Comparison of ENCODE assay signal across 20 cellular contexts in the genomic region with DNA sequence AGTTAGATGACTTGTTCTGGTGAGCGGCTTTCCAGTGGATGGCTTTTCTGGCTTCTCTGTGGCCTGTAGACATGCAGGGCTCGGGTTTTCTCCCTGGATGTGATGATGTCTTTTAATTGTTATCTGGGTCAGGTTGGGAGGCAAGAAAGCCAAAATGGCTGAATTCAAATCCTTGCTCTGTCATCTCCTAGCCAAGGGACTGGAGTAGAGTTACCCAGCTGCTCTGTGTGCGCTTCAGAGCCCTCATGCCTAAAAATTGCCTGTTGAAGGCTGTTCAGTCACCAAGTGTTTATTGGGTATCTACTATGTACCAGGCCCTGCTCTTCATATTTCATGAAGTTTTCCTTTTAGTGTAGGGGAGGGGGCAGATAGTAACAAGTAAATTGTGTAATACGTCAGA. TPM values are rescaled to one million over a fixed set of nuclear protein-coding genes. Genes with fewer than 3 reads are reported as not detected.
DNase-seq lines count a peak whose midpoint lies in the region; ATAC-seq, FAIRE-seq and TF ChIP-seq lines count a peak whose summit lies in the region.
"Had no signal": no experiment of that assay in that cellular context is flagged by ENCODE, and none has a peak within 500 bp of the region (broad histone marks: within the 10 kb centered on the region; RNA-seq: fewer than 3 reads in every experiment).

No MANE protein-coding gene starts in this region.

- POLR2A ChIA-PET in CD8-positive, alpha-beta T cell (lab: Charles Lee) = no interaction called here

- peaks cover 4% of the 10 kb centered on the region for H3K4me1 ChIP-seq in CD8-positive, alpha-beta T cell (ENCODE audit: insufficient read depth, low read length)
- peaks cover 64% of the 10 kb centered on the region for H3K4me1 ChIP-seq in HUES64 (ENCODE audit: insufficient read depth, low read length)
- peaks cover 34% of the 10 kb centered on the region for H3K4me1 ChIP-seq in parathyroid adenoma

- peaks cover 52% of the 10 kb centered on the region for H3K4me1 Mint-ChIP-seq in CD8-positive, alpha-beta T cell (ENCODE audit: low read depth)
- H3K4me1 Mint-ChIP-seq in glutamatergic neuron (ENCODE audit: low read depth, unreplicated experiment) = peaks cover 53% of the 10 kb centered on the region
- H3K4me1 Mint-ChIP-seq in mesothelial cell of epicardium = peaks cover 27% of the 10 kb centered on the region

- peaks cover 2% of the 10 kb centered on the region for H3K36me3 Mint-ChIP-seq in CD8-positive, alpha-beta T cell
- no peaks in the 10 kb centered on the region for H3K36me3 Mint-ChIP-seq in glutamatergic neuron (ENCODE audit: unreplicated experiment)
- no peaks in the 10 kb centered on the region for H3K36me3 Mint-ChIP-seq in mesothelial cell of epicardium

- intact Hi-C loops in CD8-positive, alpha-beta T cell (cut with DNase I, micrococcal nuclease) = loop anchor here in 1 of 2 experiments (5.0 kb wide), 1 partner anchor 37 kb away; no protein-coding TSS in a partner anchor

- H3K27ac Mint-ChIP-seq in CD8-positive, alpha-beta T cell = peak overlapping the region; percentile 38
- H3K27ac Mint-ChIP-seq in glutamatergic neuron (ENCODE audit: unreplicated experiment) (peak overlapping the region; percentile 67), mesothelial cell of epicardium (no peak overlapping the region)

- CTCF ChIA-PET in CD8-positive, alpha-beta T cell (lab: Charles Lee) = interaction anchor here (1.5 kb wide), 1 partner anchor 19 kb away, joined by 3 read pairs; no protein-coding TSS in a partner anchor

- peaks cover 20% of the 10 kb centered on the region for H3K79me2 ChIP-seq in parathyroid adenoma

- no peaks in the 10 kb centered on the region for H3K9me3 ChIP-seq in CD8-positive, alpha-beta T cell (ENCODE audit: low read length)
- H3K9me3 ChIP-seq in HUES64 (ENCODE audit: insufficient read depth, low read depth, low read length) = no peaks in the 10 kb centered on the region
- no peaks in the 10 kb centered on the region for H3K9me3 ChIP-seq in parathyroid adenoma (ENCODE audit: control insufficient read depth, low read length)

- TF ChIP-seq CTCF in CD8-positive, alpha-beta T cell (IDR thresholded peaks at IDR 0.05) = no peak
- TF ChIP-seq CTCF in glutamatergic neuron (IDR thresholded peaks at IDR 0.05; ENCODE audit: partially characterized antibody, unreplicated experiment) (no peak), parathyroid adenoma (IDR thresholded peaks at IDR 0.05) (no peak), mesothelial cell of epicardium (IDR thresholded peaks at IDR 0.05; ENCODE audit: unreplicated experiment) (no peak)

- peak overlapping the region; percentile 4; the same call in 1 of the 2 replicates for H3K9ac ChIP-seq in HUES64 (ENCODE audit: low read depth, low read length)
- no peak overlapping the region for H3K9ac ChIP-seq in parathyroid adenoma

- no peak for FAIRE-seq in RCC 7860 (lab: Jason Lieb, UNC)
- FAIRE-seq: A204.1 had no signal

- H3K27me3 ChIP-seq in CD8-positive, alpha-beta T cell (ENCODE audit: insufficient read depth, low read length) = no peaks in the 10 kb centered on the region
- H3K27me3 ChIP-seq in HUES64 (ENCODE audit: insufficient read depth, low read length) (no peaks in the 10 kb centered on the region), parathyroid adenoma (ENCODE audit: control insufficient read depth, insufficient read depth, low read length) (no peaks in the 10 kb centered on the region)

- no peak for DNase-seq in CD8-positive, alpha-beta T cell
- DNase-seq in glutamatergic neuron (no peak), amygdala (lab: John Stamatoyannopoulos, UW) (no peak), RCC 7860 (ENCODE audit: low spot score) (no peak), mesothelial cell of epicardium (ENCODE audit: low spot score in 2 of 2, unreplicated experiment in 2 of 2) (no peak)
- DNase-seq: DMS79, H7, IMR-90, NCI-H1694, NCI-H2081, NCI-H2171, NCI-H345, NCI-H524, NCI-H774 had no signal

- ATAC-seq in CD8-positive, alpha-beta T cell = no peak
- no peak for ATAC-seq in esophagus mucosa
- ATAC-seq: Panc1 had no signal

- H3K27ac ChIP-seq in CD8-positive, alpha-beta T cell (ENCODE audit: low read depth, low read length) = no peak overlapping the region
- H3K27ac ChIP-seq in HUES64 (ENCODE audit: low read depth, low read length) (peak overlapping the region; percentile 50; the same call in 1 of the 2 replicates), parathyroid adenoma (peak overlapping the region; percentile 54)
- H3K27ac ChIP-seq: HL-60 had no signal

- 87% methylated on average over 4 of the region's 4 CpGs for WGBS in HUES64

- H3K36me3 ChIP-seq in CD8-positive, alpha-beta T cell (ENCODE audit: insufficient read depth, low read length) = no peaks in the 10 kb centered on the region
- H3K36me3 ChIP-seq in HUES64 (ENCODE audit: insufficient read depth, low read length) (no peaks in the 10 kb centered on the region), parathyroid adenoma (ENCODE audit: control insufficient read depth, insufficient read depth, low read length) (no peaks in the 10 kb centered on the region)

- H3K27me3 Mint-ChIP-seq in CD8-positive, alpha-beta T cell (ENCODE audit: low read depth) = no peaks in the 10 kb centered on the region
- no peaks in the 10 kb centered on the region for H3K27me3 Mint-ChIP-seq in glutamatergic neuron (ENCODE audit: unreplicated experiment)
- H3K27me3 Mint-ChIP-seq in mesothelial cell of epicardium (ENCODE audit: low read depth) = no peaks in the 10 kb centered on the region

- no peak overlapping the region for H3K4me2 ChIP-seq in parathyroid adenoma (ENCODE audit: low read length)

- no peak overlapping the region for H3K4me3 Mint-ChIP-seq in CD8-positive, alpha-beta T cell
- H3K4me3 Mint-ChIP-seq in glutamatergic neuron (ENCODE audit: unreplicated experiment) (no peak overlapping the region), mesothelial cell of epicardium (no peak overlapping the region)

- H2AFZ ChIP-seq in parathyroid adenoma = no peak overlapping the region

- no peak overlapping the region for H3K4me3 ChIP-seq in CD8-positive, alpha-beta T cell (ENCODE audit: low read depth, low read length)
- H3K4me3 ChIP-seq in HUES64 (ENCODE audit: low read length) (no peak overlapping the region), parathyroid adenoma (ENCODE audit: low read depth, low read length) (no peak overlapping the region)

- no peaks in the 10 kb centered on the region for H3K9me3 Mint-ChIP-seq in CD8-positive, alpha-beta T cell
- H3K9me3 Mint-ChIP-seq in glutamatergic neuron (ENCODE audit: unreplicated experiment) (no peaks in the 10 kb centered on the region), mesothelial cell of epicardium (no peaks in the 10 kb centered on the region)

RNA-seq across cellular contexts. Expression of gene DCUN1D4, which starts 7.3 kb away (rescaled TPM):
- total RNA-seq in CD8-positive, alpha-beta T cell = 10 to 100 TPM; 29.3 to 32.4 TPM
- polyA plus RNA-seq in HUES64 (2013, experiment 1 of 2) = 26.5 TPM
- polyA plus RNA-seq in HUES64 (2013, experiment 2 of 2) = 25.7 TPM
- total RNA-seq in glutamatergic neuron (ENCODE audit: unreplicated experiment) = 86.9 TPM
- 19.2 TPM for total RNA-seq in esophagus mucosa
- 44.8 to 50.8 TPM (median 49.3 TPM) in 3 replicates for total RNA-seq in mesothelial cell of epicardium
